20 cellular contexts compared by ENCODE assay signal in the genomic region with DNA sequence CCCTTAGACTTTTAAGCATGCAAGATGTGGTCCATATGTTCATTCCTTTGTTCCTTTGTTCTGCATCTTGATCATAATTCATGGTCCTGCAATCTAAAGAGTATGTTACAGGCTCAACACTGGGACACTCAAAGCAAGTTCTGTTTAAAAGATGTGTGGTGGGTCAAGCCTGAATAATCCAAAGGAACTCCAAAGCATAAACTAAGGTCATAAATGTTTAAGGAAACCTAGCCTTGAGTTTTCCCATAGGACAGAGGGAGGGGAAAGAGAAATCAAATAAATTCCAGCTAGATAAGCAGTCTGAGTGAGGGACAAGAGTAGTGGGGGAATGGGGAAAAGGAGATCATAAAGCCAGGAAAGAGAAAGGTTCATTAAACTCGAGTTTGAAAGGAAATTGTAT.
"Had no signal": no experiment of that assay in that cellular context is flagged by ENCODE, and none has a peak within 500 bp of the region (broad histone marks: within the 10 kb centered on the region; RNA-seq: fewer than 3 reads in every experiment).

No MANE protein-coding gene starts in this region.

- H3K4me3 ChIP-seq: esophagus muscularis mucosa, neural progenitor cell, pancreas, right lobe of liver, testis, tibial nerve, upper lobe of right lung, vagina had no signal

- FAIRE-seq: pancreas had no signal

- H2AFZ ChIP-seq: neural progenitor cell had no signal

- H3K4me1 Mint-ChIP-seq: stimulated activated naive B cell treated with anti-CD40 and anti-IgM and Interleukin-4, amounts not matched to agents 10 μg/mL and 1 μg/mL and 100 μg/mL, for 72 hours; stimulated activated naive CD8-positive, alpha-beta T cell treated with anti-CD3 and anti-CD28 coated beads, Interleukin-15, amount 100 ng/mL, for 72 hours had no signal

- H3K27me3 ChIP-seq: esophagus muscularis mucosa, foreskin keratinocyte, neural progenitor cell, pancreas, right lobe of liver, testis, tibial nerve, upper lobe of right lung, vagina had no signal

- H3K27ac Mint-ChIP-seq: effector memory CD8-positive, alpha-beta T cell; natural killer cell treated with Interleukin-12 subunit alpha and Interleukin-12 subunit beta and Interleukin-15 and Interleukin-18, amount 100 ng/mL, for 72 hours; neural progenitor cell; progenitor cell of endocrine pancreas; stimulated activated naive B cell treated with anti-CD40 and anti-IgM and Interleukin-4, amounts not matched to agents 10 μg/mL and 1 μg/mL and 100 μg/mL, for 72 hours; stimulated activated naive CD8-positive, alpha-beta T cell treated with anti-CD3 and anti-CD28 coated beads, Interleukin-15, amount 100 ng/mL, for 72 hours had no signal

- H3K27me3 Mint-ChIP-seq: effector memory CD8-positive, alpha-beta T cell; natural killer cell treated with Interleukin-12 subunit alpha and Interleukin-12 subunit beta and Interleukin-15 and Interleukin-18, amount 100 ng/mL, for 72 hours; progenitor cell of endocrine pancreas; stimulated activated naive B cell treated with anti-CD40 and anti-IgM and Interleukin-4, amounts not matched to agents 10 μg/mL and 1 μg/mL and 100 μg/mL, for 72 hours; stimulated activated naive CD8-positive, alpha-beta T cell treated with anti-CD3 and anti-CD28 coated beads, Interleukin-15, amount 100 ng/mL, for 72 hours had no signal

- H3K4me3 Mint-ChIP-seq: effector memory CD8-positive, alpha-beta T cell; natural killer cell treated with Interleukin-12 subunit alpha and Interleukin-12 subunit beta and Interleukin-15 and Interleukin-18, amount 100 ng/mL, for 72 hours; neural progenitor cell; stimulated activated naive B cell treated with anti-CD40 and anti-IgM and Interleukin-4, amounts not matched to agents 10 μg/mL and 1 μg/mL and 100 μg/mL, for 72 hours; stimulated activated naive CD8-positive, alpha-beta T cell treated with anti-CD3 and anti-CD28 coated beads, Interleukin-15, amount 100 ng/mL, for 72 hours had no signal

- H3K9ac ChIP-seq: neural progenitor cell had no signal

- H3K27ac ChIP-seq: esophagus muscularis mucosa, foreskin keratinocyte, neural progenitor cell, pancreas, right lobe of liver, testis, upper lobe of right lung, vagina had no signal

- H3K36me3 Mint-ChIP-seq: natural killer cell treated with Interleukin-12 subunit alpha and Interleukin-12 subunit beta and Interleukin-15 and Interleukin-18, amount 100 ng/mL, for 72 hours; stimulated activated naive B cell treated with anti-CD40 and anti-IgM and Interleukin-4, amounts not matched to agents 10 μg/mL and 1 μg/mL and 100 μg/mL, for 72 hours had no signal

- H3K4me2 ChIP-seq: neural progenitor cell had no signal

- H3K9me3 ChIP-seq: esophagus muscularis mucosa, pancreas, right lobe of liver, testis, tibial nerve, upper lobe of right lung, vagina had no signal

- H3K4me1 ChIP-seq: esophagus muscularis mucosa, neural progenitor cell, pancreas, right lobe of liver, testis had no signal

- DNase-seq: effector memory CD8-positive, alpha-beta T cell; foreskin keratinocyte; head of caudate nucleus; hippocampal formation; left colon; nucleus accumbens; pancreas; right lobe of liver; stimulated activated CD4-positive, alpha-beta T cell treated with anti-CD3 and anti-CD28 coated beads, Interleukin-2, amount 100 ng/mL, for 24 hours; stimulated activated CD4-positive, alpha-beta T cell treated with anti-CD3 and anti-CD28 coated beads, Interleukin-4, amount 100 ng/mL, for 4 hours; stimulated activated naive B cell treated with anti-CD40 and anti-IgM and Interleukin-4, amounts not matched to agents 10 μg/mL and 1 μg/mL and 100 μg/mL, for 72 hours; stimulated activated naive CD8-positive, alpha-beta T cell treated with anti-CD3 and anti-CD28 coated beads, Interleukin-15, amount 100 ng/mL, for 72 hours; testis; upper lobe of right lung had no signal

- ATAC-seq: effector memory CD8-positive, alpha-beta T cell; left colon; natural killer cell treated with Interleukin-12 subunit alpha and Interleukin-12 subunit beta and Interleukin-15 and Interleukin-18, amount 100 ng/mL, for 72 hours; pancreas; right lobe of liver; stimulated activated naive B cell treated with anti-CD40 and anti-IgM and Interleukin-4, amounts not matched to agents 10 μg/mL and 1 μg/mL and 100 μg/mL, for 72 hours; stimulated activated naive CD8-positive, alpha-beta T cell treated with anti-CD3 and anti-CD28 coated beads, Interleukin-15, amount 100 ng/mL, for 72 hours; upper lobe of right lung had no signal

- H3K36me3 ChIP-seq: esophagus muscularis mucosa, neural progenitor cell, pancreas, right lobe of liver, tibial nerve, upper lobe of right lung, vagina had no signal
